Comparison of ENCODE assay signal across 8 cellular contexts in genomic region chr9:132546148-132547051, GRCh38. TPM values are rescaled to one million over a fixed set of nuclear protein-coding genes. Genes with fewer than 3 reads are reported as not detected.
DNase-seq lines count a peak whose midpoint lies in the region; ATAC-seq and TF ChIP-seq lines count a peak whose summit lies in the region.

No MANE protein-coding gene starts in this region.

- WGBS in heart right ventricle, 2 donors = 3 to 5% methylated on average over 27 of the region's 27 CpGs
- 6% methylated on average over 27 of the region's 27 CpGs for WGBS in smooth muscle cell (ENCODE audit: low lambda C conversion rate)

- BruUV-seq in PC-3 (replicated peaks; lab: Mats Ljungman, UMichigan) (no TSS peak), PC-9 (replicated peaks; lab: Mats Ljungman, UMichigan) (no TSS peak)

- H3K4me2 ChIP-seq in PC-3 (ENCODE audit: low read length) (no peak overlapping the region), smooth muscle cell (peak overlapping the region; percentile 83), PC-9 (no peak overlapping the region)

- CTCF ChIA-PET in PC-3 (lab: Charles Lee) = no interaction called here
- CTCF ChIA-PET in PC-9 (lab: Charles Lee) = no interaction called here

- no peaks in the 10 kb centered on the region for H3K4me1 ChIP-seq in PC-3 (ENCODE audit: insufficient read depth, low read length)
- peaks cover 0 to 9% (median 4%) of the 10 kb centered on the region in 9 donors for H3K4me1 ChIP-seq in heart right ventricle
- H3K4me1 ChIP-seq in smooth muscle cell (ENCODE audit: low read depth) = peaks cover 24% of the 10 kb centered on the region
- H3K4me1 ChIP-seq in PC-9 (replicated peaks; ENCODE audit: insufficient read depth) = 0 out of 2 replicates have a peak, but pooled peaks cover 5% of the 10 kb centered on the region

- H3K9me3 ChIP-seq in PC-3 (ENCODE audit: low read length) = no peaks in the 10 kb centered on the region
- H3K9me3 ChIP-seq in heart right ventricle = no peaks in the 10 kb centered on the region
- no peaks in the 10 kb centered on the region for H3K9me3 ChIP-seq in smooth muscle cell (replicated peaks; ENCODE audit: low read depth)
- H3K9me3 ChIP-seq in PC-9 (ENCODE audit: insufficient read depth, low read depth) = no peaks in the 10 kb centered on the region

- DNase-seq in Right ventricle myocardium inferior (ENCODE audit: missing footprints) (no peak), cardiac septum (ENCODE audit: low spot score) (no peak), PC-3 (no peak), heart right ventricle (peak; percentile 19 to 23), smooth muscle cell (lab: John Stamatoyannopoulos, UW; ENCODE audit: unreplicated experiment) (no peak), PC-9 (no peak), T-helper 1 cell (no peak)

- no peak overlapping the region for H2AFZ ChIP-seq in PC-3 (ENCODE audit: low read length)
- H2AFZ ChIP-seq in smooth muscle cell (ENCODE audit: low read depth) = peak overlapping the region; percentile 90
- no peak overlapping the region for H2AFZ ChIP-seq in PC-9

- POLR2A ChIA-PET in PC-3 (lab: Charles Lee; ENCODE audit: unreplicated experiment) (no interaction called here), PC-9 (lab: Charles Lee; ENCODE audit: unreplicated experiment) (no interaction called here)

- intact Hi-C loops in Right ventricle myocardium inferior (cut with DNase I) = no loop called here
- intact Hi-C loops in cardiac septum (cut with DNase I) = no loop called here
- intact Hi-C loops in PC-3 (cut with micrococcal nuclease) = no loop called here
- intact Hi-C loops in heart right ventricle (cut with DNase I) = no loop called here
- intact Hi-C loops in PC-9 (cut with micrococcal nuclease; ENCODE audit: unreplicated experiment) = no loop called here

- H3F3A ChIP-seq in PC-3 (ENCODE audit: low read length, unreplicated experiment) = no peaks in the 10 kb centered on the region
- H3F3A ChIP-seq in smooth muscle cell (ENCODE audit: low read depth) = no peaks in the 10 kb centered on the region
- no peaks in the 10 kb centered on the region for H3F3A ChIP-seq in PC-9 (ENCODE audit: insufficient read depth, low read depth)

- H3K36me3 ChIP-seq in PC-3 (ENCODE audit: low read depth, low read length) = no peaks in the 10 kb centered on the region
- H3K36me3 ChIP-seq in heart right ventricle = no peaks in the 10 kb centered on the region
- H3K36me3 ChIP-seq in smooth muscle cell (ENCODE audit: low read depth) = no peaks in the 10 kb centered on the region
- H3K36me3 ChIP-seq in PC-9 (ENCODE audit: low read depth) = no peaks in the 10 kb centered on the region

- H4K20me1 ChIP-seq in PC-3 (ENCODE audit: low read length) (no peaks in the 10 kb centered on the region), smooth muscle cell (ENCODE audit: low read depth) (no peaks in the 10 kb centered on the region), PC-9 (ENCODE audit: insufficient read depth) (no peaks in the 10 kb centered on the region)

- H3K4me3 ChIP-seq in PC-3 (ENCODE audit: low read length) (no peak overlapping the region), heart right ventricle (peak overlapping the region in 6 of 10 donors; percentile 9 to 34 (median 21)), smooth muscle cell (peak overlapping the region; percentile 41), PC-9 (no peak overlapping the region)

- H3K79me2 ChIP-seq in PC-3 (ENCODE audit: low read length) = no peaks in the 10 kb centered on the region
- H3K79me2 ChIP-seq in smooth muscle cell (ENCODE audit: low read depth) = no peaks in the 10 kb centered on the region
- H3K79me2 ChIP-seq in PC-9 (ENCODE audit: low read depth) = no peaks in the 10 kb centered on the region

- no peak overlapping the region for H3K9ac ChIP-seq in PC-3 (ENCODE audit: low read length)
- H3K9ac ChIP-seq in smooth muscle cell (ENCODE audit: low read depth) = peak overlapping the region; percentile 51

- H3K27me3 ChIP-seq in PC-3 (ENCODE audit: low read length) (no peaks in the 10 kb centered on the region), heart right ventricle (peaks cover 0 to 22% (median 10%) of the 10 kb centered on the region in 7 donors), smooth muscle cell (ENCODE audit: low read depth) (no peaks in the 10 kb centered on the region), PC-9 (ENCODE audit: insufficient read depth, low read depth) (peaks cover 91% of the 10 kb centered on the region)

- H3K27ac ChIP-seq in PC-3 (ENCODE audit: low read length) (no peak overlapping the region), heart right ventricle (no peak overlapping the region), smooth muscle cell (ENCODE audit: low read depth) (no peak overlapping the region), PC-9 (no peak overlapping the region)

- ATAC-seq in Right ventricle myocardium inferior (peak; percentile 59), PC-3 (no peak), heart right ventricle (peak in 7 of 8 donors; percentile 66 to 84 (median 74)), GM21381 (IDR thresholded peaks at IDR 0.05; ENCODE audit: unreplicated experiment) (no peak)

- H3K9me2 ChIP-seq in PC-3 (replicated peaks; ENCODE audit: low read length) (no peaks in the 10 kb centered on the region), PC-9 (ENCODE audit: insufficient read depth) (no peaks in the 10 kb centered on the region)

- TF ChIP-seq CTCF in PC-3 (conservative IDR thresholded peaks at IDR 0.05; ENCODE audit: low read depth, low read length) (peak; percentile 23), heart right ventricle (IDR thresholded peaks at IDR 0.05) (peak in 7 of 9 donors; percentile 21 to 38 (median 35)), smooth muscle cell (IDR thresholded peaks at IDR 0.05; ENCODE audit: borderline replicate concordance, insufficient read depth, poor library complexity, severe bottlenecking) (peak; percentile 55), PC-9 (conservative IDR thresholded peaks at IDR 0.05) (no peak; the same call in 1 of the 2 replicates)

RNA-seq across cellular contexts. Expression of gene BARHL1, which starts 36.0 kb away (rescaled TPM):
- not detected for total RNA-seq in Right ventricle myocardium inferior
- total RNA-seq in cardiac septum = not detected
- not detected in 2 replicates for total RNA-seq in PC-3 (2014; rRNA removed)
- total RNA-seq in heart right ventricle = not detected
- polyA plus RNA-seq in heart right ventricle = not detected
- not detected in 2 replicates for total RNA-seq in smooth muscle cell
- 0.24 TPM in 1 of 2 replicates, not detected in the other for polyA plus RNA-seq in smooth muscle cell
- not detected in 2 replicates for total RNA-seq in PC-9 (2021)

Comparison
In these comparisons a context has a peak if more than half of its experiments do, and no peak if none do; other contexts are left out.
1. DNase-seq: peak in heart right ventricle (2 of 2); none in Right ventricle myocardium inferior (single experiment), cardiac septum (single experiment), PC-3 (single experiment), smooth muscle cell (single experiment), PC-9 (0 of 2) and T-helper 1 cell (0 of 5).
2. ATAC-seq: peak in Right ventricle myocardium inferior (single experiment) and heart right ventricle (7 of 8); none in PC-3 (single experiment) and GM21381 (single experiment).
3. H3K4me3 ChIP-seq: peak in heart right ventricle (6 of 10) and smooth muscle cell (single experiment); none in PC-3 (single experiment) and PC-9 (single experiment).